ENCODE assay signal across 8 cellular contexts in genomic region chr3:58332575-58333179, GRCh38. TPM values are rescaled to one million over a fixed set of nuclear protein-coding genes. Genes with fewer than 3 reads are reported as not detected.
DNase-seq lines count a peak whose midpoint lies in the region; ATAC-seq and TF ChIP-seq lines count a peak whose summit lies in the region.

PXK (plus strand) TSS chr3:58332892; CDS start chr3:58332989, 97 bp downstream.

- intact Hi-C loops in left ventricle myocardium inferior (cut with micrococcal nuclease) (loop anchor here (10.0 kb wide), 1 partner anchor 162 kb away; the partner anchor contains the start of gene KCTD6), prostate gland (cut with DNase I) (loop anchor here (5.0 kb wide), 1 partner anchor 160 kb away; the partner anchor contains the start of gene KCTD6), upper lobe of right lung (cut with DNase I) (loop anchor here (10.0 kb wide), 1 partner anchor 72 kb away; no protein-coding TSS in a partner anchor)

- H3K27ac ChIP-seq in angular gyrus (ENCODE audit: low read depth, low read length) (peak within 1 kb of the TSS; percentile 92), left ventricle myocardium inferior (replicated peaks) (peak within 1 kb of the TSS; percentile 78), prostate gland (peak within 1 kb of the TSS; percentile 54 to 57), upper lobe of right lung (peak within 1 kb of the TSS; percentile 60)

- H3K4me3 ChIP-seq in left ventricle myocardium inferior, result peak within 1 kb of the TSS; percentile 88
- peak within 1 kb of the TSS; percentile 73 to 80 for H3K4me3 ChIP-seq in prostate gland
- H3K4me3 ChIP-seq in upper lobe of right lung, result peak within 1 kb of the TSS; percentile 85

- TF ChIP-seq CTCF in left ventricle myocardium inferior (IDR thresholded peaks at IDR 0.05; ENCODE audit: borderline replicate concordance), result peak; percentile 30
- peak in 2 of 4 experiments; percentile 25 to 40 for TF ChIP-seq CTCF in prostate gland (IDR thresholded peaks at IDR 0.05)
- no peak for TF ChIP-seq CTCF in upper lobe of right lung (IDR thresholded peaks at IDR 0.05)

- under 1% methylated on average over 68 of the region's 76 CpGs for WGBS in prostate gland

- H3K4me1 Mint-ChIP-seq in IgD-negative memory B cell, result peaks cover 25 to 36% (median 30%) of the 10 kb centered on the region in 3 donors
- H3K4me1 Mint-ChIP-seq in T-helper 2 cell treated with Interferon-gamma antibody and Interleukin-4, amounts not matched to agents 5 μg/mL and 100 μg/mL, for 36 hours (ENCODE audit: low read depth), result peaks cover 34% of the 10 kb centered on the region

- DNase-seq in ELR (ENCODE audit: low read depth) (peak; percentile 82), left ventricle myocardium inferior (peak; percentile 88), prostate gland (ENCODE audit: low spot score) (peak; percentile 71), upper lobe of right lung (peak; percentile 92)
- DNase-seq in T-helper 2 cell treated with Interferon-gamma antibody and Interleukin-4, amounts not matched to agents 5 μg/mL and 100 μg/mL, for 36 hours (ENCODE audit: low spot score), result peak; percentile 84

- peak within 1 kb of the TSS; percentile 95 to 100 (median 100) for H3K4me3 Mint-ChIP-seq in IgD-negative memory B cell
- peak within 1 kb of the TSS; percentile 99 for H3K4me3 Mint-ChIP-seq in T-helper 2 cell treated with Interferon-gamma antibody and Interleukin-4, amounts not matched to agents 5 μg/mL and 100 μg/mL, for 36 hours

- H3K27me3 ChIP-seq in left ventricle myocardium inferior (ENCODE audit: low read depth), result no peaks in the 10 kb centered on the region
- no peaks in the 10 kb centered on the region for H3K27me3 ChIP-seq in prostate gland (replicated peaks; ENCODE audit: insufficient read depth)
- H3K27me3 ChIP-seq in upper lobe of right lung, result no peaks in the 10 kb centered on the region

- H3K27ac Mint-ChIP-seq in IgD-negative memory B cell, result peak within 1 kb of the TSS; percentile 91 to 97 (median 97)
- peak within 1 kb of the TSS; percentile 97 for H3K27ac Mint-ChIP-seq in T-helper 2 cell treated with Interferon-gamma antibody and Interleukin-4, amounts not matched to agents 5 μg/mL and 100 μg/mL, for 36 hours

- H3K36me3 ChIP-seq in left ventricle myocardium inferior (peaks cover 3% of the 10 kb centered on the region), prostate gland (no peaks in the 10 kb centered on the region), upper lobe of right lung (no peaks in the 10 kb centered on the region)

- H3K4me1 ChIP-seq in left ventricle myocardium inferior (peaks cover 39% of the 10 kb centered on the region), prostate gland (replicated peaks) (no peaks in the 10 kb centered on the region), upper lobe of right lung (peaks cover 30% of the 10 kb centered on the region)

- peak; percentile 91 for ATAC-seq in GM21528 (IDR thresholded peaks at IDR 0.05; ENCODE audit: low FRiP score, unreplicated experiment)
- ATAC-seq in upper lobe of right lung, result peak; percentile 98

- H3K9me3 ChIP-seq in left ventricle myocardium inferior (replicated peaks), result no peaks in the 10 kb centered on the region
- no peaks in the 10 kb centered on the region for H3K9me3 ChIP-seq in prostate gland
- no peaks in the 10 kb centered on the region for H3K9me3 ChIP-seq in upper lobe of right lung

- H3K36me3 Mint-ChIP-seq in IgD-negative memory B cell, result peaks cover 2% of the 10 kb centered on the region
- peaks cover 8% of the 10 kb centered on the region for H3K36me3 Mint-ChIP-seq in T-helper 2 cell treated with Interferon-gamma antibody and Interleukin-4, amounts not matched to agents 5 μg/mL and 100 μg/mL, for 36 hours (ENCODE audit: low read depth)

- no peaks in the 10 kb centered on the region for H3K27me3 Mint-ChIP-seq in IgD-negative memory B cell
- no peaks in the 10 kb centered on the region for H3K27me3 Mint-ChIP-seq in T-helper 2 cell treated with Interferon-gamma antibody and Interleukin-4, amounts not matched to agents 5 μg/mL and 100 μg/mL, for 36 hours (ENCODE audit: low read depth)

- TF ChIP-seq POLR2A in prostate gland (IDR thresholded peaks at IDR 0.05), result peak; percentile 29

- no peaks in the 10 kb centered on the region for H3K9me3 Mint-ChIP-seq in IgD-negative memory B cell
- H3K9me3 Mint-ChIP-seq in T-helper 2 cell treated with Interferon-gamma antibody and Interleukin-4, amounts not matched to agents 5 μg/mL and 100 μg/mL, for 36 hours, result no peaks in the 10 kb centered on the region

RNA-seq across cellular contexts. Expression of gene PXK, which starts in this region (rescaled TPM):
- 92.3 TPM for polyA plus RNA-seq in IgD-negative memory B cell
- total RNA-seq in left ventricle myocardium inferior (9.2 TPM), prostate gland (10 to 100 TPM; 19.6 to 21.8 TPM), upper lobe of right lung (29.8 TPM)

Comparison
In these comparisons a context has a peak if more than half of its experiments do, and no peak if none do; other contexts are left out.
1. Peak in every context shown above with its lines: DNase-seq, ATAC-seq, H3K4me3 ChIP-seq and H3K27ac ChIP-seq.